8 cellular contexts compared by ENCODE assay signal in the genomic region with DNA sequence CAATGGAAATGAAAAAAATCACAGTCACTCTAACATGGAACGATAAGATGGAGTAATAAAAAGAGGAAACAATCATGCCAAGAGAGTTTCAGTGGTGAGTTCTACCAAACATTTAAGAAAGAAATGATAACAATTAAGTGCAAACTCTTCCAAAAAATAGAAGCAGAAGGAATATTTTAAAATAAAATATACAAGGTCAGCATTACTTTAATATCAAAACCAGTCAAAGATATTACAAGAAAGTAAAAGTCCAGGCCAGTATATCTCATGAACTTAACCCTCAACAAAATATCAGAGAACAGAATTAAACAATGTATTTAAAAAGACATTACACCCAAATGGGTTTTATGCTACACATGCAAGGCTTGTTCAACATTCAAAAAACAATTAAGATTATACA.
"Had no signal": no experiment of that assay in that cellular context is flagged by ENCODE, and none has a peak within 500 bp of the region (broad histone marks: within the 10 kb centered on the region; RNA-seq: fewer than 3 reads in every experiment).

No MANE protein-coding gene starts in this region.

- H3K36me3 ChIP-seq: HAP-1 had no signal

- H3K9ac ChIP-seq: GM23248 had no signal

- H3K9me3 ChIP-seq: HAP-1 had no signal

- H3K27ac ChIP-seq: GM23248, HL-60 had no signal

- DNase-seq: GM23248, GOT3, H7, HFFc6, KG1 had no signal

- H3K4me1 ChIP-seq: HAP-1 had no signal

- ATAC-seq: HCT116 had no signal

- H3K4me3 ChIP-seq: GM23248, HAP-1 had no signal

- H2AFZ ChIP-seq: GM23248 had no signal
